In genomic region chr14:20760950-20761349, GRCh38 we compare ENCODE assay signal across 32 cellular contexts. TPM values are rescaled to one million over a fixed set of nuclear protein-coding genes. Genes with fewer than 3 reads are reported as not detected.
DNase-seq lines count a peak whose midpoint lies in the region; FAIRE-seq and TF ChIP-seq lines count a peak whose summit lies in the region.
"Had no signal": no experiment of that assay in that cellular context is flagged by ENCODE, and none has a peak within 500 bp of the region (broad histone marks: within the 10 kb centered on the region; RNA-seq: fewer than 3 reads in every experiment).

No MANE protein-coding gene starts in this region.

- no peaks in the 10 kb centered on the region for H3K27me3 Mint-ChIP-seq in MCF 10A (ENCODE audit: insufficient read depth, unreplicated experiment)
- H3K27me3 Mint-ChIP-seq: CD4-positive, alpha-beta memory T cell had no signal

- no peak overlapping the region for H2AK5ac ChIP-seq in H1 (ENCODE audit: low read depth, low read length)

- H3K9me3 Mint-ChIP-seq in MCF 10A (ENCODE audit: unreplicated experiment): no peaks in the 10 kb centered on the region
- H3K9me3 Mint-ChIP-seq: activated T-cell treated with anti-CD3 and anti-CD28 coated beads, Interleukin-2, amount 50 U/mL, for 4 hours; CD4-positive, alpha-beta memory T cell; natural killer cell had no signal

- FAIRE-seq in H1 (lab: Jason Lieb, UNC) (no peak), urothelium cell line (lab: Jason Lieb, UNC) (no peak)
- FAIRE-seq: endothelial cell of umbilical vein, G401.6, HTR-8/SVneo had no signal

- no peaks in the 10 kb centered on the region for H3K4me1 ChIP-seq in breast epithelium
- H3K4me1 ChIP-seq in H1 (replicated peaks in 1 of 4; ENCODE audit: control insufficient read depth in 3 of 4, insufficient read depth in 4 of 4, low read length in 3 of 4): peaks cover 0 to 9% (median 2%) of the 10 kb centered on the region in 4 experiments; a peak in 6 of 7 replicates
- H3K4me1 ChIP-seq: SJSA1, transverse colon had no signal

- no peak overlapping the region for H3K27ac Mint-ChIP-seq in MCF 10A (ENCODE audit: low read depth, unreplicated experiment)
- H3K27ac Mint-ChIP-seq: natural killer cell had no signal

- H3K9me3 ChIP-seq in breast epithelium: no peaks in the 10 kb centered on the region
- H3K9me3 ChIP-seq in H1 (ENCODE audit: insufficient read depth in 2 of 2, low read depth in 1 of 2, low read length in 1 of 2): no peaks in the 10 kb centered on the region
- H3K9me3 ChIP-seq: SJSA1, spleen, transverse colon had no signal

- CTCF ChIA-PET in MCF 10A (lab: Yijun Ruan, JAX): no interaction called here
- CTCF ChIA-PET in H1 (lab: Charles Lee; ENCODE audit: partially characterized antibody): interaction anchor here (0.8 to 1.6 kb wide), 10 partner anchors 22 to 275 kb away, joined by 3 to 5 read pairs (median 3); no protein-coding TSS in a partner anchor

- H3K14ac ChIP-seq in H1 (ENCODE audit: insufficient read length): no peak overlapping the region

- no peak overlapping the region for H4K8ac ChIP-seq in H1 (ENCODE audit: extremely low read depth, insufficient read depth, low read length)

- intact Hi-C loops in breast epithelium (cut with DNase I; ENCODE audit: low total_unique reads) (no loop called here), MCF 10A (cut with micrococcal nuclease) (no loop called here)

- H3K79me1 ChIP-seq in H1 (ENCODE audit: low read depth, low read length): no peaks in the 10 kb centered on the region

- TF ChIP-seq POLR2A in breast epithelium (IDR thresholded peaks at IDR 0.05) (no peak), H1 (IDR thresholded peaks at IDR 0.05; ENCODE audit: control extremely low read depth in 1 of 2, low read depth in 2 of 2, low read length in 2 of 2) (no peak)

- H3K36me3 ChIP-seq in breast epithelium: no peaks in the 10 kb centered on the region
- H3K36me3 ChIP-seq in H1 (ENCODE audit: control insufficient read depth in 2 of 4, insufficient read depth in 4 of 4, low read length in 3 of 4): no peaks in the 10 kb centered on the region
- H3K36me3 ChIP-seq: SJSA1, spleen, transverse colon had no signal

- H3K27me3 ChIP-seq in breast epithelium (no peaks in the 10 kb centered on the region), H1 (replicated peaks in 1 of 4; ENCODE audit: control insufficient read depth in 3 of 4, extremely low read depth in 1 of 4, insufficient read depth in 3 of 4, low read length in 3 of 4) (no peaks in the 10 kb centered on the region)
- H3K27me3 ChIP-seq: SJSA1, spleen, transverse colon had no signal

- no peak for TF ChIP-seq EP300 in H1 (IDR thresholded peaks at IDR 0.05; ENCODE audit: borderline replicate concordance in 1 of 2, low read depth in 2 of 2, low read length in 2 of 2)

- no peak overlapping the region for H4K91ac ChIP-seq in H1 (replicated peaks; ENCODE audit: insufficient read length, low read length)

- no peak overlapping the region for H3K9ac ChIP-seq in H1 (replicated peaks in 1 of 4; ENCODE audit: extremely low read depth in 1 of 4, low read depth in 3 of 4, low read length in 3 of 4)
- H3K9ac ChIP-seq: KMS-11 had no signal

- H2BK12ac ChIP-seq in H1 (ENCODE audit: low read depth, low read length): peak overlapping the region; percentile 61; the same call in 1 of the 2 replicates

- H2BK20ac ChIP-seq in H1 (ENCODE audit: low read length): peak overlapping the region; percentile 62; the same call in 1 of the 2 replicates

- no peak overlapping the region for H2AFZ ChIP-seq in H1 (ENCODE audit: low read length)

- H2BK120ac ChIP-seq in H1 (replicated peaks; ENCODE audit: low read depth, low read length): no peak overlapping the region

- no peaks in the 10 kb centered on the region for H3K4me1 Mint-ChIP-seq in MCF 10A (ENCODE audit: insufficient read depth, unreplicated experiment)
- H3K4me1 Mint-ChIP-seq: CD4-positive, alpha-beta memory T cell had no signal

- BruUV-seq in MCF 10A (replicated peaks; lab: Mats Ljungman, UMichigan): no TSS peak

- no peak overlapping the region for H4K5ac ChIP-seq in H1 (ENCODE audit: insufficient read length, low read depth, low read length)

- POLR2A ChIA-PET in MCF 10A (lab: Yijun Ruan, JAX): no interaction called here
- POLR2A ChIA-PET in H1 (lab: Charles Lee; ENCODE audit: partially characterized antibody): no interaction called here

- no peak overlapping the region for H2BK5ac ChIP-seq in H1 (ENCODE audit: low read depth, low read length)

- H3K4ac ChIP-seq in H1 (replicated peaks; ENCODE audit: insufficient read length, low read depth, low read length): no peak overlapping the region

- no peaks in the 10 kb centered on the region for H3K79me2 ChIP-seq in H1 (ENCODE audit: control insufficient read depth in 1 of 2, insufficient read depth in 2 of 2, low read length in 2 of 2)

- no peak for TF ChIP-seq RAD21 in H1 (IDR thresholded peaks at IDR 0.05 in 1 of 2, conservative IDR thresholded peaks at IDR 0.05 in 1 of 2; ENCODE audit: low read depth in 2 of 2, low read length in 2 of 2)

- no peak overlapping the region for H3K23ac ChIP-seq in H1 (ENCODE audit: insufficient read length)

- H3K4me2 ChIP-seq in H1 (ENCODE audit: insufficient read depth in 1 of 2, low read depth in 2 of 2, low read length in 2 of 2): no peak overlapping the region
- H3K4me2 ChIP-seq: KMS-11 had no signal

- H3K18ac ChIP-seq in H1 (ENCODE audit: extremely low read depth, low read length): no peak overlapping the region; the same call in 1 of the 2 replicates

- H3K56ac ChIP-seq in H1 (replicated peaks; ENCODE audit: insufficient read length, low read depth, low read length): no peak overlapping the region

- H3K4me3 ChIP-seq in breast epithelium (no peak overlapping the region), H1 (ENCODE audit: extremely low read depth in 1 of 4, insufficient read depth in 2 of 4, low read depth in 3 of 4, low read length in 4 of 4) (no peak overlapping the region)
- H3K4me3 ChIP-seq: SJSA1, spleen, transverse colon had no signal

- H2BK15ac ChIP-seq in H1 (ENCODE audit: low read length): no peak overlapping the region

- TF ChIP-seq CTCF in breast epithelium (IDR thresholded peaks at IDR 0.05) (no peak), MCF 10A (IDR thresholded peaks at IDR 0.05; ENCODE audit: unreplicated experiment) (no peak), H1 (IDR thresholded peaks at IDR 0.05; ENCODE audit: control extremely low read depth in 1 of 3, insufficient read depth in 1 of 3, low read depth in 1 of 3, low read length in 3 of 3) (no peak)

- H4K20me1 ChIP-seq in H1 (replicated peaks in 1 of 2; ENCODE audit: control insufficient read depth in 1 of 2, insufficient read depth in 2 of 2, low read length in 2 of 2): no peaks in the 10 kb centered on the region

- no peak overlapping the region for H3K4me3 Mint-ChIP-seq in MCF 10A (ENCODE audit: unreplicated experiment)
- H3K4me3 Mint-ChIP-seq: activated T-cell treated with anti-CD3 and anti-CD28 coated beads, Interleukin-2, amount 50 U/mL, for 4 hours; CD4-positive, alpha-beta memory T cell; natural killer cell had no signal

- H3K36me3 Mint-ChIP-seq in MCF 10A (ENCODE audit: insufficient read depth, unreplicated experiment): peaks cover 4% of the 10 kb centered on the region
- H3K36me3 Mint-ChIP-seq: CD4-positive, alpha-beta memory T cell; natural killer cell had no signal

- no peaks in the 10 kb centered on the region for H3K23me2 ChIP-seq in H1 (ENCODE audit: low read depth, low read length)

- peak overlapping the region; percentile 74 to 82 for H3K27ac ChIP-seq in breast epithelium
- H3K27ac ChIP-seq in H1 (ENCODE audit: low read depth, low read length): no peak overlapping the region
- H3K27ac ChIP-seq: KMS-11, SJSA1, spleen, transverse colon had no signal

- DNase-seq in breast epithelium (ENCODE audit: low spot score in 2 of 2) (peak in 1 of 2 donors; percentile 46), MCF 10A (ENCODE audit: unreplicated experiment) (no peak), H1 (ENCODE audit: low read depth in 1 of 2, low spot score in 2 of 2) (no peak), urothelium cell line (ENCODE audit: low spot score) (peak; percentile 21), NCI-H446 (lab: John Stamatoyannopoulos, UW) (no peak), NCI-H345 treated with DMSO at 0.1 percent for 48 hours (lab: John Stamatoyannopoulos, UW; ENCODE audit: unreplicated experiment) (no peak)
- DNase-seq: 8988T; activated CD4-positive, alpha-beta T cell treated with anti-CD3 and anti-CD28 coated beads for 4 hours; activated naive CD4-positive, alpha-beta T cell treated with anti-CD3 and anti-CD28 coated beads, Interleukin-2, amount 50 U/mL, for 16 hours; activated T-cell treated with anti-CD3 and anti-CD28 coated beads, Interleukin-2, amount 50 U/mL, for 4 hours; anterior cingulate cortex; caudate nucleus; CD4-positive, alpha-beta memory T cell; dermis blood vessel endothelial cell; DMS153; HCEC 1CT; MV-4-11; natural killer cell; NCI-H1694 treated with DMSO at 0.1 percent for 48 hours; NCI-H226; spleen; stimulated activated CD4-positive, alpha-beta T cell treated with anti-CD3 and anti-CD28 coated beads, Interleukin-4, amount 100 ng/mL, for 24 hours; transverse colon had no signal

RNA-seq across cellular contexts. Expression of gene EDDM3B, which starts 7.3 kb away (rescaled TPM):
- 1 to 10 TPM in 1 of 3 donors, not detected in 2; 1.3 TPM for total RNA-seq in breast epithelium
- total RNA-seq in MCF 10A (2022): not detected in 2 replicates
- total RNA-seq in H1 (2021; fragmentation: NEBNext Ultra II Directional; extraction: Animal tissue kit (Norgen Biotek cat#: 25700)): not detected in 2 replicates
- polyA plus RNA-seq in H1 (2011; rRNA removed): not detected in 2 replicates
- not detected for polyA plus RNA-seq in H1 (2011; cell fraction: cytosol; rRNA removed)
- polyA plus RNA-seq in H1 (2011; cell fraction: nucleus; rRNA removed): not detected
- polyA plus RNA-seq in H1 (2012, experiment 1 of 2): not detected in 4 replicates
- not detected for polyA plus RNA-seq in H1 (2012, experiment 2 of 2)
- not detected for polyA plus RNA-seq in H1 (2013, experiment 1 of 2)
- not detected for polyA plus RNA-seq in H1 (2013, experiment 2 of 2)
- not detected in 2 replicates for polyA minus RNA-seq in H1 (2011; rRNA and poly(A)+ RNA removed)
- polyA minus RNA-seq in H1 (2011; cell fraction: cytosol; rRNA and poly(A)+ RNA removed): not detected
- polyA minus RNA-seq in H1 (2011; cell fraction: nucleus; rRNA and poly(A)+ RNA removed): not detected
- total RNA-seq: activated CD8-positive, alpha-beta memory T cell treated with anti-CD3 and anti-CD28 coated beads for 36 hours; activated T-cell treated with anti-CD3 and anti-CD28 coated beads, Interleukin-2, amount 50 U/mL, for 4 hours; CD4-positive, alpha-beta memory T cell; dermis blood vessel endothelial cell; endothelial cell of umbilical vein; mesenteric fat pad; natural killer cell; osteoblast; SJSA1; spleen; T-helper 1 cell treated with Interleukin-12 subunit alpha and Interleukin-12 subunit beta and Interleukin-4 antibody, amounts not matched to agents 30 ng/mL and 1 ng/mL, for 36 hours; transverse colon had no signal
- polyA plus RNA-seq: CD4-positive, alpha-beta memory T cell; endothelial cell of umbilical vein; spleen had no signal

RNA-seq across cellular contexts. Expression of gene EDDM3A, which starts 15.3 kb away (rescaled TPM):
- total RNA-seq in breast epithelium (not detected), MCF 10A (2022) (not detected in 2 replicates)
- not detected in 2 replicates for total RNA-seq in H1 (2021; fragmentation: NEBNext Ultra II Directional; extraction: Animal tissue kit (Norgen Biotek cat#: 25700))
- polyA plus RNA-seq in H1 (2011; rRNA removed): 0.09 and 0.11 TPM in 2 replicates
- 0.12 TPM for polyA plus RNA-seq in H1 (2011; cell fraction: cytosol; rRNA removed)
- not detected for polyA plus RNA-seq in H1 (2011; cell fraction: nucleus; rRNA removed)
- polyA plus RNA-seq in H1 (2012, experiment 1 of 2): 0.19 TPM in 1 of 4 replicates, not detected in the others
- polyA plus RNA-seq in H1 (2012, experiment 2 of 2): not detected
- polyA plus RNA-seq in H1 (2013, experiment 1 of 2): not detected
- polyA plus RNA-seq in H1 (2013, experiment 2 of 2): not detected
- not detected in 2 replicates for polyA minus RNA-seq in H1 (2011; rRNA and poly(A)+ RNA removed)
- polyA minus RNA-seq in H1 (2011; cell fraction: cytosol; rRNA and poly(A)+ RNA removed): not detected
- not detected for polyA minus RNA-seq in H1 (2011; cell fraction: nucleus; rRNA and poly(A)+ RNA removed)
- total RNA-seq: activated CD8-positive, alpha-beta memory T cell treated with anti-CD3 and anti-CD28 coated beads for 36 hours; activated T-cell treated with anti-CD3 and anti-CD28 coated beads, Interleukin-2, amount 50 U/mL, for 4 hours; CD4-positive, alpha-beta memory T cell; dermis blood vessel endothelial cell; endothelial cell of umbilical vein; mesenteric fat pad; natural killer cell; osteoblast; SJSA1; spleen; T-helper 1 cell treated with Interleukin-12 subunit alpha and Interleukin-12 subunit beta and Interleukin-4 antibody, amounts not matched to agents 30 ng/mL and 1 ng/mL, for 36 hours; transverse colon had no signal
- polyA plus RNA-seq: CD4-positive, alpha-beta memory T cell; endothelial cell of umbilical vein had no signal

RNA-seq across cellular contexts. Expression of gene RNASE6, which starts 20.1 kb away (rescaled TPM):
- total RNA-seq in breast epithelium (10 to 100 TPM in 2 of 3 donors, 1 to 10 TPM in 1; 7.2 to 58.7 (median 16.7) TPM), MCF 10A (2022) (not detected in 2 replicates)
- not detected in 2 replicates for total RNA-seq in H1 (2021; fragmentation: NEBNext Ultra II Directional; extraction: Animal tissue kit (Norgen Biotek cat#: 25700))
- 0.12 TPM in 1 of 2 replicates, not detected in the other for polyA plus RNA-seq in H1 (2011; rRNA removed)
- polyA plus RNA-seq in H1 (2011; cell fraction: cytosol; rRNA removed): not detected
- polyA plus RNA-seq in H1 (2011; cell fraction: nucleus; rRNA removed): not detected
- not detected in 4 replicates for polyA plus RNA-seq in H1 (2012, experiment 1 of 2)
- polyA plus RNA-seq in H1 (2012, experiment 2 of 2): 0.25 TPM
- 0.22 TPM for polyA plus RNA-seq in H1 (2013, experiment 1 of 2)
- 0.42 TPM for polyA plus RNA-seq in H1 (2013, experiment 2 of 2)
- not detected in 2 replicates for polyA minus RNA-seq in H1 (2011; rRNA and poly(A)+ RNA removed)
- not detected for polyA minus RNA-seq in H1 (2011; cell fraction: cytosol; rRNA and poly(A)+ RNA removed)
- not detected for polyA minus RNA-seq in H1 (2011; cell fraction: nucleus; rRNA and poly(A)+ RNA removed)
- total RNA-seq: osteoblast, SJSA1 had no signal

RNA-seq across cellular contexts. Expression of gene RNASE1, which starts 41.7 kb away (rescaled TPM):
- 1,000 to 10,000 TPM in 1 of 3 donors, 100 to 1,000 TPM in 2; 125 to 1,186 (median 303) TPM for total RNA-seq in breast epithelium
- total RNA-seq in MCF 10A (2022): not detected in 2 replicates
- total RNA-seq in H1 (2021; fragmentation: NEBNext Ultra II Directional; extraction: Animal tissue kit (Norgen Biotek cat#: 25700)): 2.2 and 3.0 TPM in 2 replicates
- polyA plus RNA-seq in H1 (2011; rRNA removed): 10.2 and 13.4 TPM in 2 replicates
- polyA plus RNA-seq in H1 (2011; cell fraction: cytosol; rRNA removed): 9.9 TPM
- 44.7 TPM for polyA plus RNA-seq in H1 (2011; cell fraction: nucleus; rRNA removed)
- polyA plus RNA-seq in H1 (2012, experiment 1 of 2): 5.2 to 10.2 TPM (median 9.3 TPM) in 4 replicates
- 3.0 TPM for polyA plus RNA-seq in H1 (2012, experiment 2 of 2)
- polyA plus RNA-seq in H1 (2013, experiment 1 of 2): 0.87 TPM
- 0.85 TPM for polyA plus RNA-seq in H1 (2013, experiment 2 of 2)
- polyA minus RNA-seq in H1 (2011; rRNA and poly(A)+ RNA removed): 6.5 and 7.7 TPM in 2 replicates
- not detected for polyA minus RNA-seq in H1 (2011; cell fraction: cytosol; rRNA and poly(A)+ RNA removed)
- 3.8 TPM for polyA minus RNA-seq in H1 (2011; cell fraction: nucleus; rRNA and poly(A)+ RNA removed)
- total RNA-seq: activated CD8-positive, alpha-beta memory T cell treated with anti-CD3 and anti-CD28 coated beads for 36 hours; natural killer cell; SJSA1; T-helper 1 cell treated with Interleukin-12 subunit alpha and Interleukin-12 subunit beta and Interleukin-4 antibody, amounts not matched to agents 30 ng/mL and 1 ng/mL, for 36 hours had no signal
- polyA plus RNA-seq: CD4-positive, alpha-beta memory T cell had no signal
